In the genomic region with DNA sequence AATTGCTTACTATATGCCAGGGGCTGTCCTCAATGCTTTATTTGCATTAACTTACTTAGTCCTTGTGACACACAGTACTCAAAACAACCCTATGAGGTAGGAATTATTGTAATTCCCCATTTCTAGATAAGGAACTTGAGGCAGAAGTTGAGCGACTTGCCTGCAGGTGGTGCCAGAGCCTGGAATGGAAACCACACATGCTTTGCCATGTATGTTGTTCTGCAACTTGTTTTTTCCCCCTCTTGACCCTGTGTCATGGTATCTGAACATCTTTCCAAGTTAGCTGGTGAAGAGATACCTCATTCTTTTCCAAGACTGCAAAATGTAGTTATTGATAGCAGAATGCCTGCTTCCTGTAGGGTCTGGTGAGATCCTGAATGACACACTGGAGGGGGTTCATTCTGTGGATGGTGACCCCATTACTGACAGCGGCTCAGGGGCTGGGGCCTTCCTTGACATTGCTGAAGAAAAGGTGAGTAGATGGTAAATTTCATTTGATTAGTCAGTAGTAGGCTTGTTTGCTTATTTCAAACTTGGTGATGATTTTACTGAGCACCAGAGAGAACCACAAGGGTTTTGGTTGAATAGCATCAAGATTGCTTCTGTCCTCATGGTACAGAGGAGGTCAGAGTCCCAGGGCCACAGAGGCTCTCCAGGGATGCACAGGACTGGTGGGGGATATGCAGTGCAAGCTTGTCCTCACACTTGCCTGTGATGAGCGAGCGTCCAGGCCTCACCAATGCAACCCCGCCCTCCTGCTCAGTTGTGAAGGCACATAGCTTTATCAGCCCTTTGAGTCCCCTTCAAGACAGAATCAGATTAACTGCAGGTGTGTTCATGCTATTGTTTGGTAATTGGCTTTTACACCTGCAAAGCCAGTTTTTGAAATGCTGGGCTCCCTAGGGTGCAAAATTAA, we compare ENCODE assay signal across 8 cellular contexts. TPM values are rescaled to one million over a fixed set of nuclear protein-coding genes. Genes with fewer than 3 reads are reported as not detected.
DNase-seq lines count a peak whose midpoint lies in the region; ATAC-seq and TF ChIP-seq lines count a peak whose summit lies in the region.

No MANE protein-coding gene starts in this region.

- no peaks in the 10 kb centered on the region for H3K4me1 ChIP-seq in effector memory CD4-positive, alpha-beta T cell (ENCODE audit: control insufficient read depth, insufficient read depth, low read length, poor library complexity, severe bottlenecking)
- peaks cover 6 to 22% of the 10 kb centered on the region in 2 donors for H3K4me1 ChIP-seq in thyroid gland

- H3K9me3 ChIP-seq in effector memory CD4-positive, alpha-beta T cell (ENCODE audit: control insufficient read depth, low read length): no peaks in the 10 kb centered on the region
- H3K9me3 ChIP-seq in thyroid gland: no peaks in the 10 kb centered on the region

- TF ChIP-seq CTCF in thyroid gland (IDR thresholded peaks at IDR 0.05): peak in 5 of 6 experiments; percentile 26 to 68 (median 51)

- no peak overlapping the region for H3K27ac ChIP-seq in effector memory CD4-positive, alpha-beta T cell (ENCODE audit: insufficient read depth, low read length, poor library complexity, severe bottlenecking)
- H3K27ac ChIP-seq in thyroid gland: no peak overlapping the region

- H3K27me3 ChIP-seq in effector memory CD4-positive, alpha-beta T cell (replicated peaks; ENCODE audit: control insufficient read depth, insufficient read depth, low read length, poor library complexity, severe bottlenecking): no peaks in the 10 kb centered on the region
- H3K27me3 ChIP-seq in thyroid gland: no peaks in the 10 kb centered on the region

- intact Hi-C loops in thyroid gland (cut with DNase I): loop anchor here (10.0 kb wide), 1 partner anchor 124 kb away; no protein-coding TSS in a partner anchor

- no peak for TF ChIP-seq POLR2A in thyroid gland (IDR thresholded peaks at IDR 0.05)

- 79 to 84% methylated on average over 5 of the region's 5 CpGs for WGBS in thyroid gland, 2 donors

- no peak overlapping the region for H3K4me3 ChIP-seq in effector memory CD4-positive, alpha-beta T cell (ENCODE audit: insufficient read depth, low read depth, low read length, poor library complexity, severe bottlenecking)
- no peak overlapping the region for H3K4me3 ChIP-seq in thyroid gland (replicated peaks in 1 of 3)

- DNase-seq in DMS53 (lab: John Stamatoyannopoulos, UW) (peak; percentile 71), NCI-H460 (ENCODE audit: extremely low read depth, low read depth) (peak; percentile 71), myocyte (ENCODE audit: low read depth) (peak; percentile 72), thyroid gland (peak; percentile 60 to 64)
- DNase-seq in activated CD4-positive, alpha-beta T cell treated with anti-CD3 and anti-CD28 coated beads, Interleukin-2, amount 50 U/mL, for 1 hour: peak; percentile 64
- DNase-seq in effector memory CD4-positive, alpha-beta T cell: peak; percentile 28 to 41 (median 40)

- ATAC-seq in HG02588 (IDR thresholded peaks at IDR 0.05; ENCODE audit: unreplicated experiment) (peak; percentile 42), HG03039 (IDR thresholded peaks at IDR 0.05; ENCODE audit: unreplicated experiment) (no peak)

- H3K36me3 ChIP-seq in effector memory CD4-positive, alpha-beta T cell (ENCODE audit: control insufficient read depth, insufficient read depth, low read length): no peaks in the 10 kb centered on the region
- H3K36me3 ChIP-seq in thyroid gland: no peaks in the 10 kb centered on the region

RNA-seq across cellular contexts. Expression of gene COL15A1, which starts 57.0 kb away (rescaled TPM):
- 0.89 and 1.0 TPM in 2 replicates for total RNA-seq in NCI-H460 (2014; rRNA removed; shearing (Covaris generic))
- polyA plus RNA-seq in NCI-H460 (2014; cell fraction: nucleus; rRNA removed): 0.12 and 0.65 TPM in 2 replicates
- total RNA-seq in myocyte: 5.0 and 7.0 TPM in 2 replicates
- 181 TPM for polyA plus RNA-seq in myocyte (2012)
- 10 to 100 TPM in 3 of 4 donors, 1 to 10 TPM in 1; 8.0 to 15.2 (median 12.8) TPM for total RNA-seq in thyroid gland
